27 cellular contexts compared by ENCODE assay signal in genomic region chr5:166436857-166437256, GRCh38.
A peak's percentile ranks its signal among the peaks of the same experiment; 100 is the strongest.
DNase-seq lines count a peak whose midpoint lies in the region; ATAC-seq, FAIRE-seq and TF ChIP-seq lines count a peak whose summit lies in the region.
"Had no signal": no experiment of that assay in that cellular context is flagged by ENCODE, and none has a peak within 500 bp of the region (broad histone marks: within the 10 kb centered on the region; RNA-seq: fewer than 3 reads in every experiment).

No MANE protein-coding gene starts in this region.

- FAIRE-seq in pancreas (lab: Jason Lieb, UNC): no peak
- FAIRE-seq: colon had no signal

- no peak overlapping the region for H3K9ac ChIP-seq in SK-N-SH

- in situ Hi-C loops in astrocyte of the cerebellum (cut with HindIII; ENCODE audit: low sequenced_read_pairs): no loop called here

- H3K4me2 ChIP-seq in SK-N-SH: no peak overlapping the region

- H3K27ac ChIP-seq in SK-N-SH (ENCODE audit: low read depth in 2 of 2, low read length in 1 of 2): no peak overlapping the region
- no peak overlapping the region for H3K27ac ChIP-seq in pancreas
- H3K27ac ChIP-seq: 22Rv1, brain microvascular endothelial cell, thoracic aorta had no signal

- H3K4me3 ChIP-seq in SK-N-SH (ENCODE audit: low read depth in 2 of 2, low read length in 1 of 2) (no peak overlapping the region), astrocyte of the cerebellum (ENCODE audit: low read depth, low read length) (no peak overlapping the region), pancreas (no peak overlapping the region)
- H3K4me3 ChIP-seq: thoracic aorta had no signal

- intact Hi-C loops in pancreas (cut with DNase I): no loop called here

- no peaks in the 10 kb centered on the region for H3F3A ChIP-seq in SK-N-SH (replicated peaks; ENCODE audit: insufficient read depth)

- no peaks in the 10 kb centered on the region for H3K9me3 ChIP-seq in SK-N-SH
- H3K9me3 ChIP-seq in pancreas: no peaks in the 10 kb centered on the region
- H3K9me3 ChIP-seq: thoracic aorta had no signal

- no peak for ATAC-seq in SK-N-SH treated with all-trans-retinoic acid at 6 μM for 48 hours
- no peak for ATAC-seq in pancreas
- no peak for ATAC-seq in HG03280 (IDR thresholded peaks at IDR 0.05; ENCODE audit: unreplicated experiment)
- ATAC-seq: left lobe of liver had no signal

- POLR2A ChIA-PET in SK-N-SH (lab: Yijun Ruan, JAX): no interaction called here

- no peak for TF ChIP-seq EP300 in SK-N-SH (IDR thresholded peaks at IDR 0.05; ENCODE audit: borderline replicate concordance in 1 of 2, low read depth in 1 of 2, low read length in 1 of 2)

- no peak for TF ChIP-seq RAD21 in SK-N-SH (IDR thresholded peaks at IDR 0.05; ENCODE audit: low read length)

- CTCF ChIA-PET in SK-N-SH (lab: Yijun Ruan, JAX): no interaction called here

- H3K27me3 ChIP-seq in SK-N-SH (ENCODE audit: insufficient read depth) (no peaks in the 10 kb centered on the region), pancreas (no peaks in the 10 kb centered on the region)
- H3K27me3 ChIP-seq: brain microvascular endothelial cell had no signal

- H3K9me2 ChIP-seq in SK-N-SH: no peaks in the 10 kb centered on the region

- H3K79me2 ChIP-seq in SK-N-SH (ENCODE audit: insufficient read depth): no peaks in the 10 kb centered on the region

- 15% methylated on average over 3 of the region's 3 CpGs for WGBS in SK-N-SH (ENCODE audit: low lambda C conversion rate)
- WGBS in pancreas, 2 donors: 74 to 84% methylated on average over 3 of the region's 3 CpGs

- H3K36me3 ChIP-seq in SK-N-SH (replicated peaks in 1 of 2; ENCODE audit: control insufficient read depth in 1 of 2, insufficient read depth in 2 of 2, low read length in 1 of 2) (no peaks in the 10 kb centered on the region), pancreas (no peaks in the 10 kb centered on the region)
- H3K36me3 ChIP-seq: brain microvascular endothelial cell, thoracic aorta had no signal

- no peak for DNase-seq in SK-N-SH
- DNase-seq in astrocyte of the cerebellum (ENCODE audit: low read depth): peak; percentile 78
- peak; percentile 44 for DNase-seq in kidney glomerular epithelial cell (lab: John Stamatoyannopoulos, UW)
- DNase-seq in ureter (ENCODE audit: low spot score): no peak
- no peak for DNase-seq in pancreas
- DNase-seq in ecto neural progenitor cell (ENCODE audit: low spot score): no peak
- DNase-seq: activated CD4-positive, alpha-beta T cell treated with anti-CD3 and anti-CD28 coated beads, Interleukin-2, amount 10 ng/mL, durations not matched to agents 7 days and 5 days; activated CD8-positive, alpha-beta memory T cell treated with anti-CD3 and anti-CD28 coated beads, Interleukin-2, amount 50 U/mL, for 4 hours; activated naive CD8-positive, alpha-beta T cell treated with anti-CD3 and anti-CD28 coated beads for 36 hours; brain microvascular endothelial cell; CD8-positive, alpha-beta memory T cell; DMS53; GF-D8; glutamatergic neuron; NCI-H1694 treated with DMSO at 0.1 percent for 48 hours; NCI-H2227 treated with DMSO at 0.1 percent for 48 hours; NCI-H82; SIG-M5; stimulated activated CD4-positive, alpha-beta T cell treated with anti-CD3 and anti-CD28 coated beads, Interleukin-2, amount 100 ng/mL, for 48 hours; stimulated activated naive CD4-positive, alpha-beta T cell; T-helper 2 cell had no signal

- H2AFZ ChIP-seq in SK-N-SH (ENCODE audit: low read depth): no peak overlapping the region

- no peak for TF ChIP-seq CTCF in SK-N-SH (IDR thresholded peaks at IDR 0.05)
- TF ChIP-seq CTCF in astrocyte of the cerebellum (IDR thresholded peaks at IDR 0.05; ENCODE audit: low read depth, low read length, missing control alignments): no peak
- TF ChIP-seq CTCF in pancreas (IDR thresholded peaks at IDR 0.05): no peak

- H4K20me1 ChIP-seq in SK-N-SH (ENCODE audit: insufficient read depth): no peaks in the 10 kb centered on the region

- H3K4me1 ChIP-seq in SK-N-SH (ENCODE audit: control insufficient read depth in 1 of 2, insufficient read depth in 2 of 2, low read depth in 1 of 2, low read length in 1 of 2) (no peaks in the 10 kb centered on the region), pancreas (no peaks in the 10 kb centered on the region)

TF ChIP-seq in SK-N-SH treated with all-trans-retinoic acid at 6 μM for 48 hours, 23 proteins besides CTCF, POLR2A, EP300 and RAD21:
- TF ChIP-seq ZFP30 (CRISPR knock-in tag; IDR thresholded peaks at IDR 0.05) (no peak), CSDC2 (CRISPR knock-in tag; IDR thresholded peaks at IDR 0.05) (no peak), ISL1 (CRISPR knock-in tag; IDR thresholded peaks at IDR 0.05) (peak; percentile 48)
- TF ChIP-seq, protein P1, sequence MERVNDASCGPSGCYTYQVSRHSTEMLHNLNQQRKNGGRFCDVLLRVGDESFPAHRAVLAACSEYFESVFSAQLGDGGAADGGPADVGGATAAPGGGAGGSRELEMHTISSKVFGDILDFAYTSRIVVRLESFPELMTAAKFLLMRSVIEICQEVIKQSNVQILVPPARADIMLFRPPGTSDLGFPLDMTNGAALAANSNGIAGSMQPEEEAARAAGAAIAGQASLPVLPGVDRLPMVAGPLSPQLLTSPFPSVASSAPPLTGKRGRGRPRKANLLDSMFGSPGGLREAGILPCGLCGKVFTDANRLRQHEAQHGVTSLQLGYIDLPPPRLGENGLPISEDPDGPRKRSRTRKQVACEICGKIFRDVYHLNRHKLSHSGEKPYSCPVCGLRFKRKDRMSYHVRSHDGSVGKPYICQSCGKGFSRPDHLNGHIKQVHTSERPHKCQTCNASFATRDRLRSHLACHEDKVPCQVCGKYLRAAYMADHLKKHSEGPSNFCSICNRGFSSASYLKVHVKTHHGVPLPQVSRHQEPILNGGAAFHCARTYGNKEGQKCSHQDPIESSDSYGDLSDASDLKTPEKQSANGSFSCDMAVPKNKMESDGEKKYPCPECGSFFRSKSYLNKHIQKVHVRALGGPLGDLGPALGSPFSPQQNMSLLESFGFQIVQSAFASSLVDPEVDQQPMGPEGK (CRISPR knock-in tag; IDR thresholded peaks at IDR 0.05; ENCODE audit: borderline replicate concordance): no peak

TF ChIP-seq in SK-N-SH, 30 proteins besides CTCF, POLR2A, EP300 and RAD21:
- TF ChIP-seq EZH2phosphoT487 (IDR thresholded peaks at IDR 0.05; ENCODE audit: borderline replicate concordance, low read depth): no peak
- TF ChIP-seq, protein P2, sequence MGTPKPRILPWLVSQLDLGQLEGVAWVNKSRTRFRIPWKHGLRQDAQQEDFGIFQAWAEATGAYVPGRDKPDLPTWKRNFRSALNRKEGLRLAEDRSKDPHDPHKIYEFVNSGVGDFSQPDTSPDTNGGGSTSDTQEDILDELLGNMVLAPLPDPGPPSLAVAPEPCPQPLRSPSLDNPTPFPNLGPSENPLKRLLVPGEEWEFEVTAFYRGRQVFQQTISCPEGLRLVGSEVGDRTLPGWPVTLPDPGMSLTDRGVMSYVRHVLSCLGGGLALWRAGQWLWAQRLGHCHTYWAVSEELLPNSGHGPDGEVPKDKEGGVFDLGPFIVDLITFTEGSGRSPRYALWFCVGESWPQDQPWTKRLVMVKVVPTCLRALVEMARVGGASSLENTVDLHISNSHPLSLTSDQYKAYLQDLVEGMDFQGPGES (IDR thresholded peaks at IDR 0.05; ENCODE audit: low read depth, low read length): no peak
- TF ChIP-seq FOSL2 (IDR thresholded peaks at IDR 0.05; ENCODE audit: borderline replicate concordance, low read depth): no peak
- TF ChIP-seq ELF1 (IDR thresholded peaks at IDR 0.05): no peak
- TF ChIP-seq RXRA (IDR thresholded peaks at IDR 0.05; ENCODE audit: borderline replicate concordance, low read depth): no peak
- no peak for TF ChIP-seq GABPA (IDR thresholded peaks at IDR 0.05; ENCODE audit: low read depth)
TF ChIP-seq in SK-N-SH: peak in this region for 0.

Comparison
In these comparisons a context has a peak if more than half of its experiments do, and no peak if none do; other contexts are left out.
1. DNase-seq: peak in astrocyte of the cerebellum (single experiment) and kidney glomerular epithelial cell (single experiment); none in SK-N-SH (single experiment), ureter (single experiment), pancreas (0 of 6) and ecto neural progenitor cell (single experiment).